21 cellular contexts compared by ENCODE assay signal in genomic region chr2:173998386-173998785, GRCh38. TPM values are rescaled to one million over a fixed set of nuclear protein-coding genes. Genes with fewer than 3 reads are reported as not detected.
A peak's percentile ranks its signal among the peaks of the same experiment; 100 is the strongest.
DNase-seq lines count a peak whose midpoint lies in the region; ATAC-seq and TF ChIP-seq lines count a peak whose summit lies in the region.
"Had no signal": no experiment of that assay in that cellular context is flagged by ENCODE, and none has a peak within 500 bp of the region (broad histone marks: within the 10 kb centered on the region; RNA-seq: fewer than 3 reads in every experiment).

No MANE protein-coding gene starts in this region.

- DNase-seq in breast epithelium (ENCODE audit: low spot score in 2 of 2): no peak
- no peak for DNase-seq in MCF 10A (ENCODE audit: unreplicated experiment)
- no peak for DNase-seq in left ventricle myocardium inferior
- no peak for DNase-seq in sciatic nerve (ENCODE audit: low spot score)
- no peak for DNase-seq in upper lobe of right lung
- DNase-seq in OCI-LY7 (ENCODE audit: low spot score): no peak
- no peak for DNase-seq in hippocampal formation (lab: John Stamatoyannopoulos, UW)
- DNase-seq: activated CD4-positive, alpha-beta T cell treated with anti-CD3 and anti-CD28 coated beads for 36 hours; activated CD8-positive, alpha-beta memory T cell treated with anti-CD3 and anti-CD28 coated beads, Interleukin-2, amount 50 U/mL, for 48 hours; CD4-positive, alpha-beta T cell; DMS79; H9; mesendoderm; NCI-H82; retina; T1000 had no signal

- H3K79me2 ChIP-seq in OCI-LY7 (ENCODE audit: insufficient read depth, low read depth, low read length): no peaks in the 10 kb centered on the region

- no peak overlapping the region for H3K27ac Mint-ChIP-seq in MCF 10A (ENCODE audit: low read depth, unreplicated experiment)
- H3K27ac Mint-ChIP-seq: activated CD4-positive, alpha-beta T cell treated with anti-CD3 and anti-CD28 coated beads for 36 hours; CD4-positive, alpha-beta T cell; H9; neural progenitor cell had no signal

- H3K4me1 ChIP-seq in breast epithelium (peaks cover 0 to 4% of the 10 kb centered on the region in 2 donors), left ventricle myocardium inferior (peaks cover 38% of the 10 kb centered on the region), upper lobe of right lung (peaks cover 12% of the 10 kb centered on the region), OCI-LY7 (ENCODE audit: insufficient read depth, low read length, poor library complexity, severe bottlenecking) (peaks cover 18% of the 10 kb centered on the region)
- H3K4me1 ChIP-seq: neural progenitor cell had no signal

- H4K20me1 ChIP-seq in OCI-LY7 (ENCODE audit: insufficient read depth, low read length): no peaks in the 10 kb centered on the region

- H3K27me3 ChIP-seq in breast epithelium (no peaks in the 10 kb centered on the region), left ventricle myocardium inferior (ENCODE audit: low read depth) (no peaks in the 10 kb centered on the region), upper lobe of right lung (no peaks in the 10 kb centered on the region)
- H3K27me3 ChIP-seq: neural progenitor cell had no signal

- H2AFZ ChIP-seq in OCI-LY7 (ENCODE audit: low read length): no peak overlapping the region
- H2AFZ ChIP-seq: neural progenitor cell had no signal

- H3K4me3 Mint-ChIP-seq in MCF 10A (ENCODE audit: unreplicated experiment): no peak overlapping the region
- H3K4me3 Mint-ChIP-seq: activated CD4-positive, alpha-beta T cell treated with anti-CD3 and anti-CD28 coated beads for 36 hours; CD4-positive, alpha-beta T cell; H9; neural progenitor cell had no signal

- H3K36me3 Mint-ChIP-seq in MCF 10A (ENCODE audit: insufficient read depth, unreplicated experiment): no peaks in the 10 kb centered on the region
- H3K36me3 Mint-ChIP-seq: neural progenitor cell had no signal

- H3K9me3 Mint-ChIP-seq in MCF 10A (ENCODE audit: unreplicated experiment): no peaks in the 10 kb centered on the region
- H3K9me3 Mint-ChIP-seq: CD4-positive, alpha-beta T cell; H9; neural progenitor cell had no signal

- H3K36me3 ChIP-seq in breast epithelium (no peaks in the 10 kb centered on the region), left ventricle myocardium inferior (no peaks in the 10 kb centered on the region), upper lobe of right lung (no peaks in the 10 kb centered on the region), OCI-LY7 (ENCODE audit: insufficient read depth, low read length) (no peaks in the 10 kb centered on the region)
- H3K36me3 ChIP-seq: neural progenitor cell had no signal

- H3K4me2 ChIP-seq in OCI-LY7 (ENCODE audit: low read length): no peak overlapping the region
- H3K4me2 ChIP-seq: neural progenitor cell had no signal

- H3K9me3 ChIP-seq in breast epithelium (no peaks in the 10 kb centered on the region), left ventricle myocardium inferior (replicated peaks) (no peaks in the 10 kb centered on the region), upper lobe of right lung (no peaks in the 10 kb centered on the region), OCI-LY7 (ENCODE audit: low read length) (no peaks in the 10 kb centered on the region)

- no peak for TF ChIP-seq POLR2A in breast epithelium (IDR thresholded peaks at IDR 0.05)

- H3K9me2 ChIP-seq in OCI-LY7 (ENCODE audit: insufficient read depth, low read length): no peaks in the 10 kb centered on the region

- BruUV-seq in MCF 10A (replicated peaks; lab: Mats Ljungman, UMichigan): no TSS peak
- BruUV-seq in OCI-LY7 (replicated peaks; lab: Mats Ljungman, UMichigan): no TSS peak

- no peaks in the 10 kb centered on the region for H3K4me1 Mint-ChIP-seq in MCF 10A (ENCODE audit: insufficient read depth, unreplicated experiment)
- H3K4me1 Mint-ChIP-seq: H9, neural progenitor cell had no signal

- intact Hi-C loops in breast epithelium (cut with DNase I; ENCODE audit: low total_unique reads): no loop called here
- intact Hi-C loops in MCF 10A (cut with micrococcal nuclease): no loop called here
- intact Hi-C loops in left ventricle myocardium inferior (cut with micrococcal nuclease): no loop called here
- intact Hi-C loops in sciatic nerve (cut with DNase I): no loop called here
- intact Hi-C loops in upper lobe of right lung (cut with DNase I): no loop called here
- intact Hi-C loops in OCI-LY7 (cut with micrococcal nuclease; ENCODE audit: unreplicated experiment): no loop called here

- H3K4me3 ChIP-seq in breast epithelium (no peak overlapping the region), left ventricle myocardium inferior (no peak overlapping the region), upper lobe of right lung (no peak overlapping the region), OCI-LY7 (ENCODE audit: low read depth, low read length, poor library complexity, severe bottlenecking) (no peak overlapping the region)
- H3K4me3 ChIP-seq: neural progenitor cell, SK-N-MC had no signal

- ATAC-seq in sciatic nerve: peak; percentile 58
- ATAC-seq in upper lobe of right lung: peak; percentile 24
- no peak for ATAC-seq in GM21737 (IDR thresholded peaks at IDR 0.05; ENCODE audit: unreplicated experiment)
- ATAC-seq: activated CD4-positive, alpha-beta T cell treated with anti-CD3 and anti-CD28 coated beads for 36 hours; Panc1 had no signal

- POLR2A ChIA-PET in MCF 10A (lab: Yijun Ruan, JAX) (interaction anchor here (0.6 to 1.4 kb wide), 2 partner anchors 29 to 38 kb away, joined by 3 to 4 read pairs; no protein-coding TSS in a partner anchor), OCI-LY7 (lab: Charles Lee) (interaction anchor here (0.6 to 1.5 kb wide), 6 partner anchors 9 to 64 kb away, joined by 3 to 8 read pairs (median 4); no protein-coding TSS in a partner anchor)

- no peak for TF ChIP-seq CTCF in breast epithelium (IDR thresholded peaks at IDR 0.05)
- no peak for TF ChIP-seq CTCF in MCF 10A (IDR thresholded peaks at IDR 0.05; ENCODE audit: unreplicated experiment)
- TF ChIP-seq CTCF in left ventricle myocardium inferior (IDR thresholded peaks at IDR 0.05; ENCODE audit: borderline replicate concordance): no peak
- no peak for TF ChIP-seq CTCF in upper lobe of right lung (IDR thresholded peaks at IDR 0.05)
- no peak for TF ChIP-seq CTCF in OCI-LY7 (conservative IDR thresholded peaks at IDR 0.05; ENCODE audit: low read length)

- no peaks in the 10 kb centered on the region for H3K27me3 Mint-ChIP-seq in MCF 10A (ENCODE audit: insufficient read depth, unreplicated experiment)
- H3K27me3 Mint-ChIP-seq: CD4-positive, alpha-beta T cell had no signal

- CTCF ChIA-PET in MCF 10A (lab: Yijun Ruan, JAX): interaction anchor here (1.2 kb wide), 1 partner anchor 39 kb away, joined by 3 read pairs; no protein-coding TSS in a partner anchor
- CTCF ChIA-PET in OCI-LY7 (lab: Charles Lee; ENCODE audit: unreplicated experiment): interaction anchor here (0.7 to 1.3 kb wide), 2 partner anchors 12 to 23 kb away, joined by 3 to 4 read pairs; no protein-coding TSS in a partner anchor

- peak overlapping the region; percentile 62 to 76 for H3K27ac ChIP-seq in breast epithelium
- H3K27ac ChIP-seq in left ventricle myocardium inferior (replicated peaks): peak overlapping the region; percentile 37
- no peak overlapping the region for H3K27ac ChIP-seq in upper lobe of right lung
- no peak overlapping the region for H3K27ac ChIP-seq in OCI-LY7 (ENCODE audit: low read depth, low read length, poor library complexity, severe bottlenecking)
- H3K27ac ChIP-seq: 22Rv1, neural progenitor cell, SK-N-MC had no signal

RNA-seq across cellular contexts. Expression of gene SP3, which starts 33.2 kb away (rescaled TPM):
- total RNA-seq in breast epithelium: 100 to 1,000 TPM; 104 to 174 (median 134) TPM
- 62.1 and 73.8 TPM in 2 replicates for total RNA-seq in MCF 10A (2022)
- 32.1 TPM for total RNA-seq in left ventricle myocardium inferior
- 93.5 TPM for total RNA-seq in sciatic nerve
- total RNA-seq in upper lobe of right lung: 77.4 TPM
- total RNA-seq in OCI-LY7 (2014; rRNA removed; shearing (Covaris generic)): 129 and 150 TPM in 2 replicates
- 115 and 127 TPM in 2 replicates for total RNA-seq in OCI-LY7 (2022)

Comparison
In these comparisons a context has a peak if more than half of its experiments do, and no peak if none do; other contexts are left out.
1. H3K27ac ChIP-seq: peak in breast epithelium (2 of 2) and left ventricle myocardium inferior (single experiment); none in upper lobe of right lung (single experiment) and OCI-LY7 (single experiment).